17 cellular contexts compared by ENCODE assay signal in genomic region chr11:126925321-126926093, GRCh38.
DNase-seq lines count a peak whose midpoint lies in the region; ATAC-seq and TF ChIP-seq lines count a peak whose summit lies in the region.
"Had no signal": no experiment of that assay in that cellular context is flagged by ENCODE, and none has a peak within 500 bp of the region (broad histone marks: within the 10 kb centered on the region; RNA-seq: fewer than 3 reads in every experiment).

No MANE protein-coding gene starts in this region.

- no peak for ATAC-seq in HG03095 (IDR thresholded peaks at IDR 0.05; ENCODE audit: unreplicated experiment)
- ATAC-seq: activated CD8-positive, alpha-beta T cell treated with anti-CD3 and anti-CD28 coated beads, Interleukin-2, amount 10 ng/mL, durations not matched to agents 7 days and 5 days; mucosa of descending colon; Panc1 had no signal

- no peak overlapping the region for H3K27ac ChIP-seq in coronary artery
- H3K27ac ChIP-seq: heart right ventricle, ovary, skin epidermis had no signal

- TF ChIP-seq CTCF in coronary artery (IDR thresholded peaks at IDR 0.05) = no peak

- peak; percentile 10 for DNase-seq in NCI-H2196 (lab: John Stamatoyannopoulos, UW; ENCODE audit: unreplicated experiment)
- no peak for DNase-seq in NCI-H2196 treated with DMSO at 0.1 percent for 48 hours (lab: John Stamatoyannopoulos, UW; ENCODE audit: unreplicated experiment)
- peak; percentile 76 for DNase-seq in NCI-H345 (lab: John Stamatoyannopoulos, UW)
- peak; percentile 38 for DNase-seq in coronary artery (ENCODE audit: low spot score)
- DNase-seq in occipital lobe (lab: John Stamatoyannopoulos, UW) = peak; percentile 72
- no peak for DNase-seq in NCI-H226
- DNase-seq in T-helper 2 cell = no peak
- DNase-seq: activated CD8-positive, alpha-beta T cell treated with anti-CD3 and anti-CD28 coated beads, Interleukin-2, amount 10 ng/mL, durations not matched to agents 7 days and 5 days; erythroblast; heart right ventricle; mucosa of descending colon; NCI-H1417 treated with DMSO at 0.1 percent for 48 hours; ovary; trophoblast cell had no signal

- H3K4me3 ChIP-seq in coronary artery = no peak overlapping the region
- H3K4me3 ChIP-seq: heart right ventricle, mucosa of descending colon, ovary, skin epidermis had no signal

Comparison
In these comparisons a context has a peak if more than half of its experiments do, and no peak if none do; other contexts are left out.
1. DNase-seq: peak in NCI-H2196 (single experiment), NCI-H345 (single experiment), coronary artery (single experiment) and occipital lobe (single experiment); none in NCI-H2196 treated with DMSO at 0.1 percent for 48 hours (single experiment), NCI-H226 (single experiment) and T-helper 2 cell (0 of 5).